8 cellular contexts compared by ENCODE assay signal in genomic region chr2:47174731-47175361, GRCh38. TPM values are rescaled to one million over a fixed set of nuclear protein-coding genes. Genes with fewer than 3 reads are reported as not detected.
DNase-seq lines count a peak whose midpoint lies in the region; ATAC-seq and TF ChIP-seq lines count a peak whose summit lies in the region.

No MANE protein-coding gene starts in this region.

- TF ChIP-seq EP300 in SK-N-SH (IDR thresholded peaks at IDR 0.05; ENCODE audit: borderline replicate concordance in 1 of 2, low read depth in 1 of 2, low read length in 1 of 2): no peak

- H3K9me2 ChIP-seq in SK-N-SH: no peaks in the 10 kb centered on the region

- H3K9ac ChIP-seq in HUES48 (ENCODE audit: low read depth, low read length): peak overlapping the region; percentile 99
- H3K9ac ChIP-seq in SK-N-SH: peak overlapping the region; percentile 100

- CTCF ChIA-PET in SK-N-SH (lab: Yijun Ruan, JAX): interaction anchor here (0.6 to 2.8 kb wide), 7 partner anchors 20 to 1965 kb away, joined by 3 to 12 read pairs (median 3); partner anchors contain the start of gene STPG4

- peaks cover 55% of the 10 kb centered on the region for H4K20me1 ChIP-seq in SK-N-SH (ENCODE audit: insufficient read depth)

- under 1% methylated on average over 15 of the region's 15 CpGs for WGBS in SK-N-SH (ENCODE audit: low lambda C conversion rate)
- 0 to 8% methylated on average over 6 to 11 of the region's 15 CpGs for WGBS in mesodermal cell (ENCODE audit: insufficient coverage in 2 of 2), 2 experiments

- peak overlapping the region; percentile 96 for H3K4me3 ChIP-seq in HUES48 (ENCODE audit: low read depth, low read length)
- H3K4me3 ChIP-seq in SK-N-SH (ENCODE audit: low read depth in 2 of 2, low read length in 1 of 2): peak overlapping the region; percentile 100
- peak overlapping the region; percentile 99 for H3K4me3 ChIP-seq in mesodermal cell (ENCODE audit: extremely low read depth, insufficient read depth, low read length, poor library complexity, severe bottlenecking)
- H3K4me3 ChIP-seq in tibial artery: peak overlapping the region; percentile 93 to 99

- intact Hi-C loops in tibial artery (cut with DNase I; ENCODE audit: low total_unique reads): no loop called here

- ATAC-seq in GM18858 (IDR thresholded peaks at IDR 0.05; ENCODE audit: unreplicated experiment): no peak

- peaks cover 71% of the 10 kb centered on the region for H3K79me2 ChIP-seq in SK-N-SH (ENCODE audit: insufficient read depth)

- no peaks in the 10 kb centered on the region for H3K9me3 ChIP-seq in HUES48 (ENCODE audit: control insufficient read depth, insufficient read depth, low read length)
- H3K9me3 ChIP-seq in SK-N-SH: no peaks in the 10 kb centered on the region
- no peaks in the 10 kb centered on the region for H3K9me3 ChIP-seq in mesodermal cell (ENCODE audit: control insufficient read depth, low read length)
- H3K9me3 ChIP-seq in tibial artery: no peaks in the 10 kb centered on the region

- H2AFZ ChIP-seq in SK-N-SH (ENCODE audit: low read depth): no peak overlapping the region

- peaks cover 46% of the 10 kb centered on the region for H3F3A ChIP-seq in SK-N-SH (replicated peaks; ENCODE audit: insufficient read depth)

- TF ChIP-seq CTCF in SK-N-SH (IDR thresholded peaks at IDR 0.05) (no peak), tibial artery (IDR thresholded peaks at IDR 0.05) (no peak)

- POLR2A ChIA-PET in SK-N-SH (lab: Yijun Ruan, JAX): interaction anchor here (1.0 to 2.0 kb wide), 7 partner anchors 86 to 181 kb away, joined by 3 to 8 read pairs (median 5); no protein-coding TSS in a partner anchor

- H3K4me1 ChIP-seq in HUES48 (ENCODE audit: control insufficient read depth, insufficient read depth, low read length) (peaks cover 67% of the 10 kb centered on the region), SK-N-SH (ENCODE audit: control insufficient read depth in 1 of 2, insufficient read depth in 2 of 2, low read depth in 1 of 2, low read length in 1 of 2) (peaks cover 22 to 39% of the 10 kb centered on the region in 2 experiments; a peak in 3 of 4 replicates), mesodermal cell (ENCODE audit: control insufficient read depth, insufficient read depth, low read length, poor library complexity, severe bottlenecking) (peaks cover 8% of the 10 kb centered on the region), tibial artery (peaks cover 0 to 51% (median 28%) of the 10 kb centered on the region in 4 donors)

- H3K27me3 ChIP-seq in HUES48 (ENCODE audit: control insufficient read depth, insufficient read depth, low read length): no peaks in the 10 kb centered on the region
- H3K27me3 ChIP-seq in SK-N-SH (ENCODE audit: insufficient read depth): no peaks in the 10 kb centered on the region
- no peaks in the 10 kb centered on the region for H3K27me3 ChIP-seq in tibial artery

- H3K36me3 ChIP-seq in HUES48 (ENCODE audit: control insufficient read depth, insufficient read depth, low read length) (peaks cover 30% of the 10 kb centered on the region), SK-N-SH (replicated peaks in 1 of 2; ENCODE audit: control insufficient read depth in 1 of 2, insufficient read depth in 2 of 2, low read length in 1 of 2) (peaks cover 38 to 45% of the 10 kb centered on the region in 2 experiments), mesodermal cell (ENCODE audit: control insufficient read depth, insufficient read depth, low read length) (peaks cover 23% of the 10 kb centered on the region), tibial artery (no peaks in the 10 kb centered on the region)

- peak overlapping the region; percentile 85 for H3K4me2 ChIP-seq in SK-N-SH

- TF ChIP-seq RAD21 in SK-N-SH (IDR thresholded peaks at IDR 0.05; ENCODE audit: low read length): peak; percentile 26; the same call in 1 of the 2 replicates

- peak; percentile 80 for DNase-seq in DMS79 treated with DMSO at 0.1 percent for 48 hours (lab: John Stamatoyannopoulos, UW)
- DNase-seq in SK-N-SH: peak; percentile 38
- DNase-seq in dermis microvascular lymphatic vessel endothelial cell (ENCODE audit: low read depth in 2 of 2): peak; percentile 45 to 59
- peak; percentile 56 to 74 for DNase-seq in tibial artery
- no peak for DNase-seq in NCI-H1694 (lab: John Stamatoyannopoulos, UW)

- H3K27ac ChIP-seq in HUES48 (ENCODE audit: low read depth, low read length) (peak overlapping the region; percentile 61), SK-N-SH (ENCODE audit: low read depth in 2 of 2, low read length in 1 of 2) (peak overlapping the region; percentile 98 to 100), mesodermal cell (ENCODE audit: low read depth, low read length, severe bottlenecking) (peak overlapping the region; percentile 83), tibial artery (peak overlapping the region; percentile 99 to 100)

TF ChIP-seq in SK-N-SH, 30 proteins besides CTCF, POLR2A, EP300 and RAD21:
- peak; percentile 16; the same call in 1 of the 2 replicates for TF ChIP-seq TCF12 (IDR thresholded peaks at IDR 0.05)
- no peak for TF ChIP-seq FOXM1 (IDR thresholded peaks at IDR 0.05; ENCODE audit: low read depth)
- no peak for TF ChIP-seq YY1 (IDR thresholded peaks at IDR 0.05; ENCODE audit: low read depth)
- TF ChIP-seq RCOR1 (IDR thresholded peaks at IDR 0.05; ENCODE audit: low read length): no peak
- no peak for TF ChIP-seq USF2 (IDR thresholded peaks at IDR 0.05; ENCODE audit: borderline replicate concordance, low read depth, low read length)
- peak; percentile 16 for TF ChIP-seq SMC3 (IDR thresholded peaks at IDR 0.05; ENCODE audit: low read depth, low read length)
- TF ChIP-seq GABPA (IDR thresholded peaks at IDR 0.05; ENCODE audit: low read depth): no peak; the same call in 1 of the 2 replicates
- TF ChIP-seq RXRA (IDR thresholded peaks at IDR 0.05; ENCODE audit: borderline replicate concordance, low read depth): no peak
- TF ChIP-seq ZBTB33 (IDR thresholded peaks at IDR 0.05; ENCODE audit: borderline replicate concordance, low read depth): no peak
- no peak for TF ChIP-seq NRF1 (IDR thresholded peaks at IDR 0.05; ENCODE audit: low read depth, low read length)
- TF ChIP-seq POLR2AphosphoS5 (IDR thresholded peaks at IDR 0.05; ENCODE audit: low read depth, low read length): peak; percentile 60
- TF ChIP-seq CHD2 (IDR thresholded peaks at IDR 0.05; ENCODE audit: low read length, partially characterized antibody): no peak
- peak; percentile 24; the same call in 1 of the 2 replicates for TF ChIP-seq MXI1 (IDR thresholded peaks at IDR 0.05; ENCODE audit: low read depth, low read length)
- TF ChIP-seq SIN3A (IDR thresholded peaks at IDR 0.05; ENCODE audit: borderline replicate concordance, low read depth, low read length): peak; percentile 61; the same call in 1 of the 2 replicates
- TF ChIP-seq RFX5 (IDR thresholded peaks at IDR 0.05; ENCODE audit: low read length): no peak
- TF ChIP-seq TEAD4 (IDR thresholded peaks at IDR 0.05; ENCODE audit: borderline replicate concordance, insufficient read depth): no peak
- 0 out of 2 replicates have a peak, but pooled peaks have one; percentile 38 for TF ChIP-seq JUND (IDR thresholded peaks at IDR 0.05)
- TF ChIP-seq TAF1 (IDR thresholded peaks at IDR 0.05; ENCODE audit: borderline replicate concordance, low read depth, low read length): 0 out of 2 replicates have a peak, but pooled peaks have one; percentile 29
- peak; percentile 42; the same call in 1 of the 2 replicates for TF ChIP-seq NFIC (IDR thresholded peaks at IDR 0.05; ENCODE audit: borderline replicate concordance)
- TF ChIP-seq FOXJ3 (CRISPR knock-in tag; IDR thresholded peaks at IDR 0.05): no peak

RNA-seq across cellular contexts. Expression of gene CALM2, which starts 1.5 kb away (rescaled TPM):
- 401 and 491 TPM in 2 replicates for polyA plus RNA-seq in SK-N-SH (2012; rRNA removed)
- 795 and 1,236 TPM in 2 replicates for polyA plus RNA-seq in SK-N-SH (2012; cell fraction: cytosol; rRNA removed)
- polyA plus RNA-seq in SK-N-SH (2012; cell fraction: nucleus; rRNA removed): 77.3 and 188 TPM in 2 replicates
- total RNA-seq in dermis microvascular lymphatic vessel endothelial cell: 290 and 365 TPM in 2 replicates
- polyA plus RNA-seq in mesodermal cell (2013, experiment 1 of 2): 507 TPM
- polyA plus RNA-seq in mesodermal cell (2013, experiment 2 of 2): 641 TPM

RNA-seq across cellular contexts. Expression of gene STPG4, which starts 19.7 kb away (rescaled TPM):
- 0.20 and 0.21 TPM in 2 replicates for polyA plus RNA-seq in SK-N-SH (2012; rRNA removed)
- 0.08 and 0.12 TPM in 2 replicates for polyA plus RNA-seq in SK-N-SH (2012; cell fraction: cytosol; rRNA removed)
- polyA plus RNA-seq in SK-N-SH (2012; cell fraction: nucleus; rRNA removed): 0.54 and 0.77 TPM in 2 replicates
- under 0.01 TPM in 1 of 2 replicates, not detected in the other for total RNA-seq in dermis microvascular lymphatic vessel endothelial cell
- not detected for polyA plus RNA-seq in mesodermal cell (2013, experiment 1 of 2)
- not detected for polyA plus RNA-seq in mesodermal cell (2013, experiment 2 of 2)
